Comparison of ENCODE assay signal across 15 cellular contexts in the genomic region with DNA sequence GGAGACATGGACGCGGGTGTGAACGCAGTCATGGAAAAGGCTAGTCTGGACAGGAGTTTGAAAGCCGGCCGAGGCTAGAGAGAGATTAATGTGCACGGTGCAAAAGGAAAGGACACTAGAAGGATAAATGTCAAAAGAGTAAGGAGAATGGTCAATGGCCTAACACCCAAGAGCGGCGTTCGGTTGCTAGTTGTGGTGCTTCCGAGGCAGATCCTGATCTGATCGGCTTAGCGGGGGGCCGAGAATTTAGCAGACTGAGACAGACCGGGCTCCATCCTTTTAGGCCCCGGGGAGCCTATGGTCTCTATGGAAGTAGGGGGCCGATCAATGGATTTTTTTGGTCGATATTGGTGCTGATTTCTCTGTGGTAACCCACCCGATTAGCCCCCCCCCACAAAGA. TPM values are rescaled to one million over a fixed set of nuclear protein-coding genes. Genes with fewer than 3 reads are reported as not detected.
DNase-seq lines count a peak whose midpoint lies in the region; ATAC-seq and TF ChIP-seq lines count a peak whose summit lies in the region.
"Had no signal": no experiment of that assay in that cellular context is flagged by ENCODE, and none has a peak within 500 bp of the region (broad histone marks: within the 10 kb centered on the region; RNA-seq: fewer than 3 reads in every experiment).

No MANE protein-coding gene starts in this region.

- CTCF ChIA-PET in T-cell (lab: Charles Lee) = no interaction called here

- H3K4me1 Mint-ChIP-seq in T-cell = peaks cover 24 to 27% (median 25%) of the 10 kb centered on the region in 3 donors
- peaks cover 14% of the 10 kb centered on the region for H3K4me1 Mint-ChIP-seq in memory B cell

- H3K9me3 Mint-ChIP-seq in T-cell = no peaks in the 10 kb centered on the region
- H3K9me3 Mint-ChIP-seq in memory B cell = peaks cover 3% of the 10 kb centered on the region

- ATAC-seq in T-cell (replicated peaks in 1 of 4) (no peak), memory B cell (ENCODE audit: low read depth) (no peak), HG02938 (IDR thresholded peaks at IDR 0.05; ENCODE audit: unreplicated experiment) (no peak)
- ATAC-seq: esophagus mucosa, Panc1 had no signal

- peak overlapping the region in 2 of 3 donors; percentile 63 to 70 for H3K4me3 ChIP-seq in skeletal muscle tissue (ENCODE audit: low read length in 3 of 3)
- no peak overlapping the region for H3K4me3 ChIP-seq in colonic mucosa

- H3K27me3 Mint-ChIP-seq in T-cell = no peaks in the 10 kb centered on the region
- no peaks in the 10 kb centered on the region for H3K27me3 Mint-ChIP-seq in memory B cell

- peak overlapping the region in 1 of 3 donors; percentile 87 for H3K4me3 Mint-ChIP-seq in T-cell
- no peak overlapping the region for H3K4me3 Mint-ChIP-seq in memory B cell

- H3K36me3 Mint-ChIP-seq in T-cell = no peaks in the 10 kb centered on the region
- H3K36me3 Mint-ChIP-seq in memory B cell = peaks cover 7% of the 10 kb centered on the region

- H3K36me3 ChIP-seq in skeletal muscle tissue (ENCODE audit: control insufficient read depth in 3 of 3, insufficient read depth in 3 of 3, low read length in 3 of 3) = no peaks in the 10 kb centered on the region
- H3K36me3 ChIP-seq in colonic mucosa = no peaks in the 10 kb centered on the region

- no peak for TF ChIP-seq CTCF in colonic mucosa (IDR thresholded peaks at IDR 0.05)

- POLR2A ChIA-PET in T-cell (lab: Charles Lee) = no interaction called here

- H3K9ac ChIP-seq in skeletal muscle tissue (ENCODE audit: low read depth in 1 of 3, low read length in 3 of 3) = peak overlapping the region in 1 of 3 donors; percentile 74
- no peak overlapping the region for H3K9ac ChIP-seq in colonic mucosa (ENCODE audit: low read depth in 2 of 2, low read length in 2 of 2)

- H3K27ac Mint-ChIP-seq in T-cell (peak overlapping the region; percentile 97 to 98), memory B cell (peak overlapping the region; percentile 85)

- H3K4me1 ChIP-seq in skeletal muscle tissue (ENCODE audit: control insufficient read depth in 3 of 3, insufficient read depth in 3 of 3, low read length in 3 of 3) (peaks cover 2 to 7% (median 3%) of the 10 kb centered on the region in 3 donors), colonic mucosa (no peaks in the 10 kb centered on the region)
- H3K4me1 ChIP-seq: Caco-2 had no signal

- H3K9me3 ChIP-seq in skeletal muscle tissue (ENCODE audit: control insufficient read depth in 3 of 3, low read length in 3 of 3) = no peaks in the 10 kb centered on the region
- no peaks in the 10 kb centered on the region for H3K9me3 ChIP-seq in colonic mucosa
- H3K9me3 ChIP-seq: Caco-2 had no signal

- DNase-seq in ELF-1 (ENCODE audit: low read depth, low spot score) (peak; percentile 39), T-cell (no peak), memory B cell (ENCODE audit: low spot score in 2 of 2) (no peak), colonic mucosa (no peak), ecto neural progenitor cell (ENCODE audit: low spot score) (no peak)
- DNase-seq: hippocampal formation, NCI-H1930, NCI-H526 treated with DMSO at 0.1 percent for 48 hours had no signal

- H3K27ac ChIP-seq in skeletal muscle tissue (ENCODE audit: low read depth, low read length) (no peak overlapping the region), colonic mucosa (no peak overlapping the region)

- intact Hi-C loops in colonic mucosa (cut with DNase I) = no loop called here

- H3K27me3 ChIP-seq in skeletal muscle tissue (ENCODE audit: control insufficient read depth in 3 of 3, insufficient read depth in 3 of 3, low read length in 3 of 3) (no peaks in the 10 kb centered on the region), colonic mucosa (no peaks in the 10 kb centered on the region)

RNA-seq across cellular contexts. Expression of gene GAGE10, which starts 6.9 kb away (rescaled TPM):
- total RNA-seq in T-cell (under 1 TPM in 1 of 5 donors, not detected in 4; 0.66 TPM), skeletal muscle tissue (not detected), colonic mucosa (not detected)
- total RNA-seq: Caco-2, esophagus mucosa, lower leg skin, subcutaneous adipose tissue had no signal

RNA-seq across cellular contexts. Expression of gene GAGE12J, which starts 11.5 kb away (rescaled TPM):
- total RNA-seq in T-cell (not detected), skeletal muscle tissue (not detected), colonic mucosa (not detected)
- total RNA-seq: Caco-2, esophagus mucosa, lower leg skin, subcutaneous adipose tissue had no signal

RNA-seq across cellular contexts. Expression of gene GAGE13, which starts 21.0 kb away (rescaled TPM):
- total RNA-seq in T-cell (not detected), skeletal muscle tissue (not detected), colonic mucosa (not detected)
- total RNA-seq: Caco-2, esophagus mucosa, lower leg skin, subcutaneous adipose tissue had no signal

RNA-seq across cellular contexts. Expression of gene PPP1R3F, which starts 40.8 kb away (rescaled TPM):
- total RNA-seq in T-cell (10 to 100 TPM; 11.7 to 20.8 (median 17.5) TPM), skeletal muscle tissue (6.8 TPM), colonic mucosa (1 to 10 TPM; 1.9 to 2.8 TPM)

RNA-seq across cellular contexts. Expression of gene FOXP3, which starts 45.9 kb away (rescaled TPM):
- total RNA-seq in T-cell (10 to 100 TPM in 4 of 5 donors, 1 to 10 TPM in 1; 9.0 to 30.1 (median 21.7) TPM), skeletal muscle tissue (not detected), colonic mucosa (under 1 TPM; 0.21 to 0.30 TPM)
